Comparison of ENCODE assay signal across 20 cellular contexts in genomic region chr3:145422541-145422940, GRCh38.
A peak's percentile ranks its signal among the peaks of the same experiment; 100 is the strongest.
DNase-seq lines count a peak whose midpoint lies in the region; ATAC-seq, FAIRE-seq and TF ChIP-seq lines count a peak whose summit lies in the region.
"Had no signal": no experiment of that assay in that cellular context is flagged by ENCODE, and none has a peak within 500 bp of the region (broad histone marks: within the 10 kb centered on the region; RNA-seq: fewer than 3 reads in every experiment).

No MANE protein-coding gene starts in this region.

- no peak overlapping the region for H3K4me3 Mint-ChIP-seq in effector memory CD8-positive, alpha-beta T cell
- H3K4me3 Mint-ChIP-seq: CD4-positive, CD25-positive, alpha-beta regulatory T cell; CD8-positive, alpha-beta T cell had no signal

- H2AFZ ChIP-seq in osteoblast (ENCODE audit: low read length) = no peak overlapping the region
- H2AFZ ChIP-seq: GM23248 had no signal

- POLR2A ChIA-PET in A549 (lab: Yijun Ruan, JAX) = no interaction called here

- no peaks in the 10 kb centered on the region for H3K27me3 Mint-ChIP-seq in effector memory CD8-positive, alpha-beta T cell
- H3K27me3 Mint-ChIP-seq: CD4-positive, CD25-positive, alpha-beta regulatory T cell had no signal

- TF ChIP-seq CTCF in A549 (IDR thresholded peaks at IDR 0.05) = no peak
- TF ChIP-seq CTCF in epithelial cell of esophagus (IDR thresholded peaks at IDR 0.05; ENCODE audit: insufficient read depth, low read depth, low read length, missing control alignments) = no peak
- no peak for TF ChIP-seq CTCF in osteoblast (IDR thresholded peaks at IDR 0.05; ENCODE audit: extremely low read depth, low read depth, low read length)

- WGBS in A549 (ENCODE audit: missing lambda C conversion rate) = 8% methylated on average over 3 of the region's 3 CpGs

- TF ChIP-seq RAD21 in A549 (conservative IDR thresholded peaks at IDR 0.05 in 1 of 2, IDR thresholded peaks at IDR 0.05 in 1 of 2) = no peak

- FAIRE-seq in A549 (lab: Jason Lieb, UNC) = peak; percentile 65
- FAIRE-seq: G401.6, GM12892, H1 had no signal

- H3K36me3 ChIP-seq in osteoblast (ENCODE audit: insufficient read depth, low read length) = no peaks in the 10 kb centered on the region

- no peaks in the 10 kb centered on the region for H3K36me3 Mint-ChIP-seq in effector memory CD8-positive, alpha-beta T cell (ENCODE audit: insufficient read depth)
- H3K36me3 Mint-ChIP-seq: CD4-positive, CD25-positive, alpha-beta regulatory T cell; CD8-positive, alpha-beta T cell had no signal

- no peak for TF ChIP-seq EP300 in A549 (IDR thresholded peaks at IDR 0.05)

- H3K4me3 ChIP-seq in A549 (no peak overlapping the region), epithelial cell of esophagus (ENCODE audit: low read length) (no peak overlapping the region), osteoblast (ENCODE audit: insufficient read depth, low read length) (no peak overlapping the region)
- H3K4me3 ChIP-seq: GM23248 had no signal

- H3K4me1 Mint-ChIP-seq in effector memory CD8-positive, alpha-beta T cell (ENCODE audit: low read depth in 2 of 2) = no peaks in the 10 kb centered on the region
- H3K4me1 Mint-ChIP-seq: CD4-positive, CD25-positive, alpha-beta regulatory T cell had no signal

- H3K9me3 Mint-ChIP-seq in effector memory CD8-positive, alpha-beta T cell = no peaks in the 10 kb centered on the region
- H3K9me3 Mint-ChIP-seq: CD8-positive, alpha-beta T cell had no signal

- DNase-seq in A549 (ENCODE audit: low read depth in 1 of 2, low spot score in 1 of 2) (no peak), amniotic epithelial cell (ENCODE audit: low read depth) (peak; percentile 2), epithelial cell of esophagus (ENCODE audit: low read depth) (peak; percentile 14), osteoblast (ENCODE audit: insufficient read length, low spot score, missing footprints) (peak; percentile 15), CD1c-positive myeloid dendritic cell (ENCODE audit: extremely low spot score) (no peak)
- no peak for DNase-seq in effector memory CD8-positive, alpha-beta T cell
- DNase-seq: 8988T; C1 segment of cervical spinal cord; Caco-2; CD4-positive, CD25-positive, alpha-beta regulatory T cell; CD8-positive, alpha-beta T cell; DMS153; DND-41; GM23248; H7; HCEC 1CT had no signal

- H3K27ac ChIP-seq in A549 (no peak overlapping the region), osteoblast (ENCODE audit: low read depth, low read length) (no peak overlapping the region)
- H3K27ac ChIP-seq: GM23248 had no signal

- H3K4me1 ChIP-seq in A549 (no peaks in the 10 kb centered on the region), osteoblast (ENCODE audit: insufficient read depth, low read length) (no peaks in the 10 kb centered on the region)
- H3K4me1 ChIP-seq: Caco-2 had no signal

- TF ChIP-seq POLR2A in A549 (IDR thresholded peaks at IDR 0.05; ENCODE audit: low read length) = no peak

- no peaks in the 10 kb centered on the region for H3K9me3 ChIP-seq in A549
- peaks cover 5% of the 10 kb centered on the region for H3K9me3 ChIP-seq in osteoblast (ENCODE audit: low read depth, low read length)
- H3K9me3 ChIP-seq: Caco-2 had no signal

- H4K20me1 ChIP-seq in osteoblast (ENCODE audit: insufficient read depth, low read length) = no peaks in the 10 kb centered on the region

- H3K27me3 ChIP-seq in osteoblast (ENCODE audit: insufficient read depth, low read length) = no peaks in the 10 kb centered on the region

- no peaks in the 10 kb centered on the region for H3K79me2 ChIP-seq in osteoblast (ENCODE audit: insufficient read depth, low read length)

- ATAC-seq in A549 = no peak
- no peak for ATAC-seq in GM19324 (IDR thresholded peaks at IDR 0.05; ENCODE audit: low FRiP score, unreplicated experiment)
- no peak for ATAC-seq in effector memory CD8-positive, alpha-beta T cell (replicated peaks)
- ATAC-seq: CD8-positive, alpha-beta T cell had no signal

- no peak overlapping the region for H3K27ac Mint-ChIP-seq in effector memory CD8-positive, alpha-beta T cell
- H3K27ac Mint-ChIP-seq: CD4-positive, CD25-positive, alpha-beta regulatory T cell; CD8-positive, alpha-beta T cell had no signal

- CTCF ChIA-PET in A549 (lab: Yijun Ruan, JAX) = no interaction called here

- H3K4me2 ChIP-seq in A549 = no peak overlapping the region
- H3K4me2 ChIP-seq in osteoblast (ENCODE audit: insufficient read depth, low read length) = no peak overlapping the region

TF ChIP-seq in A549, 52 proteins besides CTCF, POLR2A, EP300 and RAD21:
- no peak for TF ChIP-seq GATA3 (IDR thresholded peaks at IDR 0.05; ENCODE audit: borderline replicate concordance)
- no peak for TF ChIP-seq ZNF302 (CRISPR knock-in tag; IDR thresholded peaks at IDR 0.05)
- TF ChIP-seq NR3C1 (IDR thresholded peaks at IDR 0.05) = no peak
- TF ChIP-seq ZSCAN20 (CRISPR knock-in tag; IDR thresholded peaks at IDR 0.05) = no peak
- no peak for TF ChIP-seq CHD2 (IDR thresholded peaks at IDR 0.05; ENCODE audit: low read length, partially characterized antibody)
- TF ChIP-seq EHF (CRISPR knock-in tag; IDR thresholded peaks at IDR 0.05) = no peak
- TF ChIP-seq, protein P1, sequence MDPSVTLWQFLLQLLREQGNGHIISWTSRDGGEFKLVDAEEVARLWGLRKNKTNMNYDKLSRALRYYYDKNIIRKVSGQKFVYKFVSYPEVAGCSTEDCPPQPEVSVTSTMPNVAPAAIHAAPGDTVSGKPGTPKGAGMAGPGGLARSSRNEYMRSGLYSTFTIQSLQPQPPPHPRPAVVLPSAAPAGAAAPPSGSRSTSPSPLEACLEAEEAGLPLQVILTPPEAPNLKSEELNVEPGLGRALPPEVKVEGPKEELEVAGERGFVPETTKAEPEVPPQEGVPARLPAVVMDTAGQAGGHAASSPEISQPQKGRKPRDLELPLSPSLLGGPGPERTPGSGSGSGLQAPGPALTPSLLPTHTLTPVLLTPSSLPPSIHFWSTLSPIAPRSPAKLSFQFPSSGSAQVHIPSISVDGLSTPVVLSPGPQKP (IDR thresholded peaks at IDR 0.05; ENCODE audit: low read depth, low read length) = no peak

Comparison
In these comparisons a context has a peak if more than half of its experiments do, and no peak if none do; other contexts are left out.
1. DNase-seq: peak in amniotic epithelial cell (single experiment), epithelial cell of esophagus (single experiment) and osteoblast (single experiment); none in A549 (0 of 2), effector memory CD8-positive, alpha-beta T cell (0 of 3) and CD1c-positive myeloid dendritic cell (single experiment).